9 cellular contexts compared by ENCODE assay signal in genomic region chr19:17294051-17294891, GRCh38. TPM values are rescaled to one million over a fixed set of nuclear protein-coding genes. Genes with fewer than 3 reads are reported as not detected.
A peak's percentile ranks its signal among the peaks of the same experiment; 100 is the strongest.
DNase-seq lines count a peak whose midpoint lies in the region; ATAC-seq and TF ChIP-seq lines count a peak whose summit lies in the region.
"Had no signal": no experiment of that assay in that cellular context is flagged by ENCODE, and none has a peak within 500 bp of the region (broad histone marks: within the 10 kb centered on the region; RNA-seq: fewer than 3 reads in every experiment).

No MANE protein-coding gene starts in this region.

- WGBS in spleen, 5 donors: 78 to 87% (median 87%) methylated on average over 35 to 48 of the region's 48 CpGs

- peak; percentile 2 for TF ChIP-seq CTCF in GM12864 (IDR thresholded peaks at IDR 0.05; ENCODE audit: low read depth, low read length, missing control alignments)
- no peak for TF ChIP-seq CTCF in OCI-LY7 (conservative IDR thresholded peaks at IDR 0.05; ENCODE audit: low read length)
- TF ChIP-seq CTCF in spleen (IDR thresholded peaks at IDR 0.05 in 8 of 11, conservative IDR thresholded peaks at IDR 0.05 in 3 of 11): no peak

- peaks cover 10% of the 10 kb centered on the region; the same call in 1 of the 2 replicates for H3K79me2 ChIP-seq in OCI-LY7 (ENCODE audit: insufficient read depth, low read depth, low read length)

- H3K4me1 Mint-ChIP-seq in activated naive CD8-positive, alpha-beta T cell treated with anti-CD3 and anti-CD28 coated beads for 36 hours: peaks cover 11% of the 10 kb centered on the region

- no peaks in the 10 kb centered on the region for H3K9me3 ChIP-seq in OCI-LY7 (ENCODE audit: low read length)
- peaks cover 0 to 8% (median 7%) of the 10 kb centered on the region in 8 donors for H3K9me3 ChIP-seq in spleen

- H3K4me3 ChIP-seq in GM12864 (ENCODE audit: low read depth, low read length): no peak overlapping the region
- H3K4me3 ChIP-seq in OCI-LY7 (ENCODE audit: low read depth, low read length, poor library complexity, severe bottlenecking): peak overlapping the region; percentile 77
- H3K4me3 ChIP-seq in spleen: no peak overlapping the region

- ATAC-seq in GM18873 (IDR thresholded peaks at IDR 0.05; ENCODE audit: low FRiP score, unreplicated experiment) (no peak), GM21576 (IDR thresholded peaks at IDR 0.05; ENCODE audit: unreplicated experiment) (no peak), HG02970 (IDR thresholded peaks at IDR 0.05; ENCODE audit: low FRiP score, unreplicated experiment) (no peak)

- no peak for TF ChIP-seq POLR2A in spleen (IDR thresholded peaks at IDR 0.05)

- H3K9me3 Mint-ChIP-seq in activated naive CD8-positive, alpha-beta T cell treated with anti-CD3 and anti-CD28 coated beads for 36 hours: no peaks in the 10 kb centered on the region
- H3K9me3 Mint-ChIP-seq: IgD-negative memory B cell had no signal

- POLR2A ChIA-PET in OCI-LY7 (lab: Charles Lee): interaction anchor here (0.6 kb wide), 1 partner anchor 405 kb away, joined by 3 read pairs; the partner anchor contains the start of gene F2RL3

- DNase-seq in GM12864 (ENCODE audit: low read depth) (no peak), OCI-LY7 (ENCODE audit: low spot score) (peak; percentile 79), spleen (peak; percentile 78), globus pallidus (ENCODE audit: low spot score) (no peak)
- peak; percentile 66 for DNase-seq in activated naive CD8-positive, alpha-beta T cell treated with anti-CD3 and anti-CD28 coated beads for 36 hours

- H2AFZ ChIP-seq in OCI-LY7 (ENCODE audit: low read length): no peak overlapping the region

- H3K36me3 Mint-ChIP-seq in activated naive CD8-positive, alpha-beta T cell treated with anti-CD3 and anti-CD28 coated beads for 36 hours: peaks cover 6% of the 10 kb centered on the region
- H3K36me3 Mint-ChIP-seq: IgD-negative memory B cell had no signal

- no TSS peak for BruUV-seq in OCI-LY7 (replicated peaks; lab: Mats Ljungman, UMichigan)

- no peaks in the 10 kb centered on the region for H4K20me1 ChIP-seq in OCI-LY7 (ENCODE audit: insufficient read depth, low read length)

- intact Hi-C loops in OCI-LY7 (cut with micrococcal nuclease; ENCODE audit: unreplicated experiment) (no loop called here), spleen (cut with DNase I; ENCODE audit: low total_unique reads) (loop anchor here (5.0 kb wide), 1 partner anchor 93 kb away; no protein-coding TSS in a partner anchor)

- H3K4me1 ChIP-seq in OCI-LY7 (ENCODE audit: insufficient read depth, low read length, poor library complexity, severe bottlenecking) (peaks cover 27% of the 10 kb centered on the region), spleen (peaks cover 0 to 46% (median 16%) of the 10 kb centered on the region in 6 donors)

- peak overlapping the region; percentile 27 for H3K27ac ChIP-seq in OCI-LY7 (ENCODE audit: low read depth, low read length, poor library complexity, severe bottlenecking)
- H3K27ac ChIP-seq in spleen: no peak overlapping the region

- H3K27me3 ChIP-seq in spleen (replicated peaks in 1 of 7): no peaks in the 10 kb centered on the region

- H3K4me3 Mint-ChIP-seq in activated naive CD8-positive, alpha-beta T cell treated with anti-CD3 and anti-CD28 coated beads for 36 hours: no peak overlapping the region

- H3K9me2 ChIP-seq in OCI-LY7 (ENCODE audit: insufficient read depth, low read length): no peaks in the 10 kb centered on the region

- no peak overlapping the region for H3K27ac Mint-ChIP-seq in activated naive CD8-positive, alpha-beta T cell treated with anti-CD3 and anti-CD28 coated beads for 36 hours

- H3K27me3 Mint-ChIP-seq in activated naive CD8-positive, alpha-beta T cell treated with anti-CD3 and anti-CD28 coated beads for 36 hours: no peaks in the 10 kb centered on the region
- H3K27me3 Mint-ChIP-seq: IgD-negative memory B cell had no signal

- H3K36me3 ChIP-seq in OCI-LY7 (ENCODE audit: insufficient read depth, low read length) (peaks cover 30% of the 10 kb centered on the region), spleen (peaks cover 0 to 24% (median 3%) of the 10 kb centered on the region in 6 donors)

- H3K4me2 ChIP-seq in OCI-LY7 (ENCODE audit: low read length): peak overlapping the region; percentile 88

- CTCF ChIA-PET in OCI-LY7 (lab: Charles Lee; ENCODE audit: unreplicated experiment): interaction anchor here (0.9 to 1.0 kb wide), 2 partner anchors 9 to 11 kb away, joined by 3 read pairs; partner anchors contain the start of genes ABHD8 and MRPL34

RNA-seq across cellular contexts. Expression of gene ABHD8, which starts 9.0 kb away (rescaled TPM):
- 11.6 TPM in 2 replicates for total RNA-seq in OCI-LY7 (2014; rRNA removed; shearing (Covaris generic))
- total RNA-seq in OCI-LY7 (2022) (17.3 and 18.9 TPM in 2 replicates), spleen (10 to 100 TPM in 5 of 7 donors, 1 to 10 TPM in 2; 7.7 to 18.7 (median 13.2) TPM)
- 1 to 10 TPM; 4.1 to 4.9 TPM for total RNA-seq in activated naive CD8-positive, alpha-beta T cell treated with anti-CD3 and anti-CD28 coated beads for 36 hours
- polyA plus RNA-seq in spleen: 10 to 100 TPM in 1 of 3 donors, 1 to 10 TPM in 2; 6.5 to 12.6 (median 7.9) TPM

RNA-seq across cellular contexts. Expression of gene MRPL34, which starts 11.4 kb away (rescaled TPM):
- total RNA-seq in OCI-LY7 (2014; rRNA removed; shearing (Covaris generic)): 174 and 182 TPM in 2 replicates
- 168 and 173 TPM in 2 replicates for total RNA-seq in OCI-LY7 (2022)
- 100 to 1,000 TPM; 122 to 128 TPM for total RNA-seq in activated naive CD8-positive, alpha-beta T cell treated with anti-CD3 and anti-CD28 coated beads for 36 hours
- total RNA-seq in spleen: 10 to 100 TPM; 37.5 to 93.2 (median 57.8) TPM
- 100 to 1,000 TPM in 2 of 3 donors, 10 to 100 TPM in 1; 95.4 to 153 (median 152) TPM for polyA plus RNA-seq in spleen

RNA-seq across cellular contexts. Expression of gene ANKLE1, which starts 12.6 kb away (rescaled TPM):
- 35.2 and 45.1 TPM in 2 replicates for total RNA-seq in OCI-LY7 (2014; rRNA removed; shearing (Covaris generic))
- total RNA-seq in OCI-LY7 (2022) (53.7 and 59.4 TPM in 2 replicates), spleen (1 to 10 TPM; 1.9 to 5.0 (median 3.1) TPM)
- 10 to 100 TPM; 22.9 to 23.2 TPM for total RNA-seq in activated naive CD8-positive, alpha-beta T cell treated with anti-CD3 and anti-CD28 coated beads for 36 hours
- 1 to 10 TPM; 2.2 to 4.3 (median 2.4) TPM for polyA plus RNA-seq in spleen

RNA-seq across cellular contexts. Expression of gene DDA1, which starts 15.1 kb away (rescaled TPM):
- total RNA-seq in OCI-LY7 (2014; rRNA removed; shearing (Covaris generic)): 36.6 and 39.2 TPM in 2 replicates
- total RNA-seq in OCI-LY7 (2022): 48.8 and 57.9 TPM in 2 replicates
- total RNA-seq in activated naive CD8-positive, alpha-beta T cell treated with anti-CD3 and anti-CD28 coated beads for 36 hours: 10 to 100 TPM; 41.0 to 43.6 TPM
- total RNA-seq in spleen: 10 to 100 TPM; 10.5 to 25.6 (median 22.4) TPM
- polyA plus RNA-seq in spleen: 10 to 100 TPM; 28.7 to 42.2 (median 37.7) TPM

RNA-seq across cellular contexts. Expression of gene BABAM1, which starts 27.0 kb away (rescaled TPM):
- total RNA-seq in OCI-LY7 (2014; rRNA removed; shearing (Covaris generic)): 79.0 and 79.7 TPM in 2 replicates
- total RNA-seq in OCI-LY7 (2022) (107 and 118 TPM in 2 replicates), spleen (10 to 100 TPM; 61.7 to 84.3 (median 71.3) TPM)
- total RNA-seq in activated naive CD8-positive, alpha-beta T cell treated with anti-CD3 and anti-CD28 coated beads for 36 hours: 100 to 1,000 TPM; 107 to 112 TPM
- 100 to 1,000 TPM in 2 of 3 donors, 10 to 100 TPM in 1; 74.8 to 133 (median 114) TPM for polyA plus RNA-seq in spleen

Comparison
In these comparisons a context has a peak if more than half of its experiments do, and no peak if none do; other contexts are left out.
1. DNase-seq: peak in OCI-LY7 (single experiment), activated naive CD8-positive, alpha-beta T cell treated with anti-CD3 and anti-CD28 coated beads for 36 hours (single experiment) and spleen (single experiment); none in GM12864 (single experiment) and globus pallidus (single experiment).
2. RNA of gene ANKLE1, which starts 12.6 kb away (total RNA-seq): 35.2 to 59.4 TPM in OCI-LY7 and 22.9 to 23.2 TPM in activated naive CD8-positive, alpha-beta T cell treated with anti-CD3 and anti-CD28 coated beads for 36 hours; 1.9 to 5.0 TPM in spleen; every median in the first group is over 4 times any median in the second.